16 cellular contexts compared by ENCODE assay signal in genomic region chr15:43270113-43270665, GRCh38. TPM values are rescaled to one million over a fixed set of nuclear protein-coding genes. Genes with fewer than 3 reads are reported as not detected.
"Had no signal": no experiment of that assay in that cellular context is flagged by ENCODE, and none has a peak within 500 bp of the region (broad histone marks: within the 10 kb centered on the region; RNA-seq: fewer than 3 reads in every experiment).

No MANE protein-coding gene starts in this region.

- FAIRE-seq: kidney had no signal

- H3K4me3 ChIP-seq: adrenal gland, colonic mucosa, gastrocnemius medialis, right lobe of liver, stomach, thoracic aorta had no signal

- H3K27me3 ChIP-seq: colonic mucosa, gastrocnemius medialis, right lobe of liver had no signal

- H3K27ac ChIP-seq: adrenal gland, colonic mucosa, gastrocnemius medialis, right lobe of liver, stomach, thoracic aorta, WERI-Rb-1 had no signal

- H3K27ac Mint-ChIP-seq: activated CD4-positive, alpha-beta T cell treated with anti-CD3 and anti-CD28 coated beads, Interleukin-2, amount 10 ng/mL, durations not matched to agents 24 days and 14 days had no signal

- ATAC-seq: gastrocnemius medialis, left ventricle myocardium superior had no signal

- H3K4me1 Mint-ChIP-seq: neural crest cell had no signal

- DNase-seq: activated CD4-positive, alpha-beta T cell treated with anti-CD3 and anti-CD28 coated beads, Interleukin-2, amount 10 ng/mL, durations not matched to agents 24 days and 14 days; activated naive CD4-positive, alpha-beta T cell treated with Interleukin-2 at 50 U/mL for 16 hours; colonic mucosa; effector CD4-positive, alpha-beta T cell; gastrocnemius medialis; kidney; left ventricle myocardium superior; posterior cingulate gyrus; right lobe of liver; stimulated activated CD4-positive, alpha-beta T cell treated with anti-CD3 and anti-CD28 coated beads, Interleukin-2, amount 100 ng/mL, for 24 hours; stomach; WERI-Rb-1 had no signal

- H3K36me3 ChIP-seq: adrenal gland, colonic mucosa, gastrocnemius medialis, right lobe of liver, stomach, thoracic aorta, WERI-Rb-1 had no signal

- H3K9me3 Mint-ChIP-seq: activated CD4-positive, alpha-beta T cell treated with anti-CD3 and anti-CD28 coated beads, Interleukin-2, amount 10 ng/mL, durations not matched to agents 24 days and 14 days had no signal

- H3K4me3 Mint-ChIP-seq: activated CD4-positive, alpha-beta T cell treated with anti-CD3 and anti-CD28 coated beads, Interleukin-2, amount 10 ng/mL, durations not matched to agents 24 days and 14 days; neural crest cell had no signal

- H3K9me3 ChIP-seq: colonic mucosa, gastrocnemius medialis, right lobe of liver, thoracic aorta had no signal

- H3K4me1 ChIP-seq: adrenal gland, colonic mucosa, right lobe of liver, stomach had no signal

RNA-seq across cellular contexts. Expression of gene TGM7, which starts 31.9 kb away (rescaled TPM):
- polyA plus RNA-seq: adrenal gland, urinary bladder had no signal

RNA-seq across cellular contexts. Expression of gene EPB42, which starts 49.4 kb away (rescaled TPM):
- polyA plus RNA-seq: stomach, urinary bladder had no signal
